8 cellular contexts compared by ENCODE assay signal in the genomic region with DNA sequence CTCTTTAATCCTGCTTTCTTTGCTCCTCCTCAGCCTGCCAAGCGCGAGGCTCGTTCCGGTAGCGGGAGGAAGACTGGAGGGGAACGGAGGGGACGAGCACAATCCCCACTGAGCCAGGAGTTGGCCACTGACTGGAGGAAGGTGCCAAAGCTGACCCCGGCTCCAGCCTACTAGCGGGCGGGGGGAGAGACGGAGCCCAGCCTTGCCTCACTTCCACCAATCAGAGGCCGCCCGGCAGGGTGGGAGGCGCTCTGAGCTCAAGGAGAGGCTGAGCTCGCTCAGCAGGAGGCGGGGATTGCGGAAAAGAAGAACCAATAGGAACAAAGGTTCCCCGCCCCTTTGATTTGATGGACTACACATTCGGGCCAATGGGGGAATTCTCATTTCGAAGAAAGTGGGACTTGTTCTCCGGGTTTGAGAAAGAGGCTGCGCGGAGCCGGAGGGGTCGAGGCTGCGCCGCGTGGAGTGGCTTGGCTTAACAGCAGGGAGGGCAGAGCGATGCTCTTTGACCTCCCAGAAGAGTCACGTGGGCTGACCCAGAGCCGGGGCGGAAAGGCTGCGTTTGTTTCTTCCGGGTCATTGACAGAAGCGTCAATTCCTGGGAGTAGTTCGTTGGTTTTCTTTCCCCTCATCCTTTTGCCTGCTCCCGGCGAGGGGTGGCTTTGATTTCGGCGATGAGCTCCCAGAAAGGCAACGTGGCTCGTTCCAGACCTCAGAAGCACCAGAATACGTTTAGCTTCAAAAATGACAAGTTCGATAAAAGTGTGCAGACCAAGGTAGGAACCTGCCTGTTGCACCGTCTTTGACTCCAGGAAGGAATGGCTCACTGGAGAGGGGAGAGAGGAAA. TPM values are rescaled to one million over a fixed set of nuclear protein-coding genes. Genes with fewer than 3 reads are reported as not detected.
DNase-seq lines count a peak whose midpoint lies in the region; ATAC-seq and TF ChIP-seq lines count a peak whose summit lies in the region.

A gene (minus strand): TSS at position 133 of the 847 bp plus-strand sequence. CDS start 36,113 bp downstream, outside the sequence.
A gene with protein sequence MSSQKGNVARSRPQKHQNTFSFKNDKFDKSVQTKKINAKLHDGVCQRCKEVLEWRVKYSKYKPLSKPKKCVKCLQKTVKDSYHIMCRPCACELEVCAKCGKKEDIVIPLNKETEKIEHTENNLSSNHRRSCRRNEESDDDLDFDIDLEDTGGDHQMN (plus strand): TSS at position 579 of the 847 bp plus-strand sequence. CDS start 96 bp downstream, at position 675.

- in situ Hi-C loops in GM18951 (cut with MboI; ENCODE audit: low sequenced_read_pairs, unreplicated experiment): no loop called here

- TF ChIP-seq POLR2A in GM18951 (IDR thresholded peaks at IDR 0.05; ENCODE audit: extremely low read depth, insufficient read depth, insufficient read length): peak; percentile 98

- peak within 1 kb of the TSS; percentile 87 to 99 (median 97) for H3K27ac Mint-ChIP-seq in immature natural killer cell

- peaks cover 0 to 4% (median 0%) of the 10 kb centered on the region in 3 donors for H3K36me3 Mint-ChIP-seq in immature natural killer cell

- peak within 1 kb of the TSS; percentile 99 to 100 (median 100) for H3K4me3 Mint-ChIP-seq in immature natural killer cell

- H3K9me3 Mint-ChIP-seq in immature natural killer cell: no peaks in the 10 kb centered on the region

- peaks cover 55 to 78% of the 10 kb centered on the region in 2 donors for H3K4me1 Mint-ChIP-seq in immature natural killer cell

- peaks cover 3 to 10% (median 9%) of the 10 kb centered on the region in 3 donors for H3K27me3 Mint-ChIP-seq in immature natural killer cell (ENCODE audit: low read depth in 3 of 3)

- peak; percentile 98 for DNase-seq in AG08395 (ENCODE audit: low spot score)
- DNase-seq in NCI-H345 (lab: John Stamatoyannopoulos, UW): peak; percentile 99
- peak; percentile 88 to 98 (median 93) for DNase-seq in activated CD4-positive, CD25-positive, alpha-beta regulatory T cell (lab: John Stamatoyannopoulos, UW)
- peak; percentile 96 for DNase-seq in central memory CD4-positive, alpha-beta T cell
- peak; percentile 97 to 98 (median 98) for DNase-seq in immature natural killer cell
- DNase-seq in smooth muscle cell of the brain vasculature (ENCODE audit: low read depth, low spot score): peak; percentile 99

- peak; percentile 94 for ATAC-seq in HG03196 (IDR thresholded peaks at IDR 0.05; ENCODE audit: unreplicated experiment)

RNA-seq across cellular contexts. Expression of the first gene that starts in this region (rescaled TPM):
- 10 to 100 TPM; 38.8 to 45.2 (median 39.5) TPM for polyA plus RNA-seq in immature natural killer cell

RNA-seq across cellular contexts. Expression of the second gene that starts in this region (rescaled TPM):
- polyA plus RNA-seq in immature natural killer cell: 10 to 100 TPM; 10.9 to 16.0 (median 12.3) TPM

Comparison
In these comparisons a context has a peak if more than half of its experiments do, and no peak if none do; other contexts are left out.
1. Peak in every context shown above with its lines: DNase-seq and ATAC-seq.